1 cellular context compared by ENCODE assay signal in genomic region chr5:83563631-83564030, GRCh38.
TF ChIP-seq lines count a peak whose summit lies in the region.

No MANE protein-coding gene starts in this region.

TF ChIP-seq in liver, 16 proteins besides CTCF, POLR2A, EP300 and RAD21 (continued from another document):
- TF ChIP-seq MAX (IDR thresholded peaks at IDR 0.05) (peak; percentile 59), YY1 (IDR thresholded peaks at IDR 0.05) (peak; percentile 91)
